In the genomic region with DNA sequence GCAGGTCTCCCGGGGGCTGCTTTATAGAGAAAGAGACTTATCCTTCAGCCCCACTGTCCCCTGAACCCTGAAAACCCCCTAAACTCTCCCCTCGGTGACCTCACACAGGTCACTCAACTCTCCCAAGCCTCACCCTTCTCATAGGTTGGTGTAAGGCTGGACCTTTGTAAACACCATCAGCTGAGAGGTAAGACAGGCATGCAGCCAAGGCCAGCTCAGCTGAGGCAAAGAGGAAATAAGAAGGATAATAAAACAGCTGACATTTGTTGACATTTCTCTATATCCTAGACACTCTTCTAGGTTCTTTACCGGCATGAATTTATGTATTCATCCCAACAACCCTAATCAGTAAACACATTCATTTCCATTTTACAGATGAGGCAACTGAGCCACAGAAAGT, we compare ENCODE assay signal across 17 cellular contexts.
A peak's percentile ranks its signal among the peaks of the same experiment; 100 is the strongest.
DNase-seq lines count a peak whose midpoint lies in the region; ATAC-seq and TF ChIP-seq lines count a peak whose summit lies in the region.
"Had no signal": no experiment of that assay in that cellular context is flagged by ENCODE, and none has a peak within 500 bp of the region (broad histone marks: within the 10 kb centered on the region; RNA-seq: fewer than 3 reads in every experiment).

No MANE protein-coding gene starts in this region.

- H3K9me3 Mint-ChIP-seq in natural killer cell treated with Interleukin-12 subunit alpha and Interleukin-12 subunit beta and Interleukin-15 and Interleukin-18, amount 100 ng/mL, for 72 hours, result no peaks in the 10 kb centered on the region
- H3K9me3 Mint-ChIP-seq in natural killer cell, result no peaks in the 10 kb centered on the region
- H3K9me3 Mint-ChIP-seq in naive thymus-derived CD8-positive, alpha-beta T cell, result no peaks in the 10 kb centered on the region

- TF ChIP-seq CTCF in natural killer cell (IDR thresholded peaks at IDR 0.05) (no peak), hepatocyte (IDR thresholded peaks at IDR 0.05; ENCODE audit: poor library complexity) (no peak)

- H2AFZ ChIP-seq in hepatocyte, result no peak overlapping the region

- intact Hi-C loops in natural killer cell (cut with micrococcal nuclease), result no loop called here

- H3K27me3 Mint-ChIP-seq in natural killer cell treated with Interleukin-12 subunit alpha and Interleukin-12 subunit beta and Interleukin-15 and Interleukin-18, amount 100 ng/mL, for 72 hours, result peaks cover 16 to 28% of the 10 kb centered on the region in 2 donors
- H3K27me3 Mint-ChIP-seq in natural killer cell (ENCODE audit: low read depth in 2 of 2), result peaks cover 0 to 10% of the 10 kb centered on the region in 2 donors
- H3K27me3 Mint-ChIP-seq in naive thymus-derived CD8-positive, alpha-beta T cell, result peaks cover 4 to 8% (median 6%) of the 10 kb centered on the region in 5 donors

- H3K27ac Mint-ChIP-seq in natural killer cell treated with Interleukin-12 subunit alpha and Interleukin-12 subunit beta and Interleukin-15 and Interleukin-18, amount 100 ng/mL, for 72 hours, result no peak overlapping the region
- H3K27ac Mint-ChIP-seq in natural killer cell, result no peak overlapping the region
- no peak overlapping the region for H3K27ac Mint-ChIP-seq in naive thymus-derived CD8-positive, alpha-beta T cell

- H3K36me3 ChIP-seq in hepatocyte (replicated peaks; ENCODE audit: insufficient read depth, low read depth), result no peaks in the 10 kb centered on the region
- H3K36me3 ChIP-seq: HAP-1 had no signal

- H3K27me3 ChIP-seq in hepatocyte, result peaks cover 17% of the 10 kb centered on the region

- H3K4me1 Mint-ChIP-seq in natural killer cell treated with Interleukin-12 subunit alpha and Interleukin-12 subunit beta and Interleukin-15 and Interleukin-18, amount 100 ng/mL, for 72 hours (ENCODE audit: low read depth in 2 of 2), result no peaks in the 10 kb centered on the region
- H3K4me1 Mint-ChIP-seq in natural killer cell, result no peaks in the 10 kb centered on the region
- H3K4me1 Mint-ChIP-seq in naive thymus-derived CD8-positive, alpha-beta T cell, result no peaks in the 10 kb centered on the region

- peak; percentile 15 for DNase-seq in natural killer cell treated with Interleukin-12 subunit alpha and Interleukin-12 subunit beta and Interleukin-15 and Interleukin-18, amount 100 ng/mL, for 72 hours (ENCODE audit: low spot score)
- DNase-seq in natural killer cell, result no peak
- DNase-seq in NCI-H69 (lab: John Stamatoyannopoulos, UW), result peak; percentile 29
- DNase-seq in hepatocyte (ENCODE audit: low spot score), result peak; percentile 12
- DNase-seq in activated CD4-positive, alpha-beta T cell treated with anti-CD3 and anti-CD28 coated beads, Interleukin-2, amount 50 U/mL, for 1 hour, result no peak
- DNase-seq in left lobe of liver (ENCODE audit: low spot score), result no peak
- DNase-seq in naive thymus-derived CD8-positive, alpha-beta T cell, result no peak
- DNase-seq: C1 segment of cervical spinal cord, DMS 273 treated with DMSO at 0.1 percent for 48 hours, NCI-H146, NCI-H774, SHP77, T-helper 1 cell had no signal

- no peaks in the 10 kb centered on the region for H3K9me2 ChIP-seq in hepatocyte (replicated peaks; ENCODE audit: insufficient read depth)
- H3K9me2 ChIP-seq: SK-N-SH had no signal

- no peaks in the 10 kb centered on the region for H4K20me1 ChIP-seq in hepatocyte (ENCODE audit: insufficient read depth, poor library complexity, severe bottlenecking)

- H3K4me3 Mint-ChIP-seq in natural killer cell treated with Interleukin-12 subunit alpha and Interleukin-12 subunit beta and Interleukin-15 and Interleukin-18, amount 100 ng/mL, for 72 hours, result no peak overlapping the region
- H3K4me3 Mint-ChIP-seq in natural killer cell, result no peak overlapping the region
- H3K4me3 Mint-ChIP-seq in naive thymus-derived CD8-positive, alpha-beta T cell, result no peak overlapping the region

- H3K27ac ChIP-seq in hepatocyte, result no peak overlapping the region

- POLR2A ChIA-PET in naive thymus-derived CD8-positive, alpha-beta T cell (lab: Charles Lee), result no interaction called here

- 78% methylated on average over 3 of the region's 3 CpGs for WGBS in hepatocyte (ENCODE audit: low lambda C conversion rate, missing lambda C conversion rate)

- no peaks in the 10 kb centered on the region for H3K79me2 ChIP-seq in hepatocyte

- no peaks in the 10 kb centered on the region for H3K36me3 Mint-ChIP-seq in natural killer cell treated with Interleukin-12 subunit alpha and Interleukin-12 subunit beta and Interleukin-15 and Interleukin-18, amount 100 ng/mL, for 72 hours
- no peaks in the 10 kb centered on the region for H3K36me3 Mint-ChIP-seq in natural killer cell
- no peaks in the 10 kb centered on the region for H3K36me3 Mint-ChIP-seq in naive thymus-derived CD8-positive, alpha-beta T cell

- no peaks in the 10 kb centered on the region for H3K4me1 ChIP-seq in hepatocyte (ENCODE audit: insufficient read depth)
- H3K4me1 ChIP-seq: HAP-1 had no signal

- H3K4me2 ChIP-seq in hepatocyte, result no peak overlapping the region
- H3K4me2 ChIP-seq: SK-N-SH had no signal

- H3K4me3 ChIP-seq in hepatocyte, result no peak overlapping the region
- H3K4me3 ChIP-seq: HAP-1, K562 had no signal

- no peaks in the 10 kb centered on the region for H3K9me3 ChIP-seq in hepatocyte (ENCODE audit: low read depth)
- H3K9me3 ChIP-seq: HAP-1, SK-N-SH had no signal

- no peak for ATAC-seq in natural killer cell treated with Interleukin-12 subunit alpha and Interleukin-12 subunit beta and Interleukin-15 and Interleukin-18, amount 100 ng/mL, for 72 hours
- ATAC-seq in natural killer cell, result no peak
- no peak for ATAC-seq in left lobe of liver
- no peak for ATAC-seq in GM19455 (IDR thresholded peaks at IDR 0.05; ENCODE audit: unreplicated experiment)
- ATAC-seq in naive thymus-derived CD8-positive, alpha-beta T cell, result no peak

Comparison
In these comparisons a context has a peak if more than half of its experiments do, and no peak if none do; other contexts are left out.
1. DNase-seq: peak in natural killer cell treated with Interleukin-12 subunit alpha and Interleukin-12 subunit beta and Interleukin-15 and Interleukin-18, amount 100 ng/mL, for 72 hours (single experiment), NCI-H69 (single experiment) and hepatocyte (single experiment); none in natural killer cell (single experiment), activated CD4-positive, alpha-beta T cell treated with anti-CD3 and anti-CD28 coated beads, Interleukin-2, amount 50 U/mL, for 1 hour (single experiment), left lobe of liver (single experiment) and naive thymus-derived CD8-positive, alpha-beta T cell (0 of 10).